27 cellular contexts compared by ENCODE assay signal in genomic region chr12:42815068-42815467, GRCh38.
"Had no signal": no experiment of that assay in that cellular context is flagged by ENCODE, and none has a peak within 500 bp of the region (broad histone marks: within the 10 kb centered on the region; RNA-seq: fewer than 3 reads in every experiment).

No MANE protein-coding gene starts in this region.

- H3K36me3 ChIP-seq: gastroesophageal sphincter, heart right ventricle, left lung, prostate gland, right atrium auricular region, thoracic aorta, tibial nerve, upper lobe of left lung had no signal

- H3K36me3 Mint-ChIP-seq: naive thymus-derived CD8-positive, alpha-beta T cell; stimulated activated effector memory CD8-positive, alpha-beta T cell treated with anti-CD3 and anti-CD28 coated beads, Interleukin-12 subunit alpha, Interleukin-12 subunit beta, amount 100 ng/mL, for 72 hours had no signal

- H3K4me3 Mint-ChIP-seq: endodermal cell; naive thymus-derived CD8-positive, alpha-beta T cell; nephron progenitor cell; stimulated activated effector memory CD8-positive, alpha-beta T cell treated with anti-CD3 and anti-CD28 coated beads, Interleukin-12 subunit alpha, Interleukin-12 subunit beta, amount 100 ng/mL, for 72 hours had no signal

- ATAC-seq: esophagus mucosa; gastroesophageal sphincter; heart right ventricle; left cardiac atrium; left lung; naive thymus-derived CD8-positive, alpha-beta T cell; sciatic nerve; stimulated activated effector memory CD8-positive, alpha-beta T cell treated with anti-CD3 and anti-CD28 coated beads, Interleukin-12 subunit alpha, Interleukin-12 subunit beta, amount 100 ng/mL, for 72 hours had no signal

- DNase-seq: effector CD8-positive, alpha-beta T cell; endodermal cell; foreskin fibroblast; glutamatergic neuron; heart right ventricle; hippocampal formation; left cardiac atrium; left lung; mesendoderm; midbrain; naive thymus-derived CD8-positive, alpha-beta T cell; nephron progenitor cell; stimulated activated CD4-positive, alpha-beta T cell treated with anti-CD3 and anti-CD28 coated beads, Interleukin-2, amount 100 ng/mL, for 24 hours; stimulated activated CD4-positive, alpha-beta T cell treated with anti-CD3 and anti-CD28 coated beads, Interleukin-4, amount 100 ng/mL, for 24 hours; stimulated activated naive CD4-positive, alpha-beta T cell treated with Interleukin-2 at 50 U/mL for 16 hours; substantia nigra; upper lobe of left lung had no signal

- H3K9me3 ChIP-seq: gastroesophageal sphincter, heart right ventricle, left lung, prostate gland, right atrium auricular region, thoracic aorta, tibial nerve, upper lobe of left lung had no signal

- H2AFZ ChIP-seq: parathyroid adenoma had no signal

- H3K27ac Mint-ChIP-seq: endodermal cell; naive thymus-derived CD8-positive, alpha-beta T cell; nephron progenitor cell; stimulated activated effector memory CD8-positive, alpha-beta T cell treated with anti-CD3 and anti-CD28 coated beads, Interleukin-12 subunit alpha, Interleukin-12 subunit beta, amount 100 ng/mL, for 72 hours had no signal

- H3K79me2 ChIP-seq: parathyroid adenoma had no signal

- H3K4me1 Mint-ChIP-seq: naive thymus-derived CD8-positive, alpha-beta T cell; stimulated activated effector memory CD8-positive, alpha-beta T cell treated with anti-CD3 and anti-CD28 coated beads, Interleukin-12 subunit alpha, Interleukin-12 subunit beta, amount 100 ng/mL, for 72 hours had no signal

- H3K9ac ChIP-seq: parathyroid adenoma had no signal

- H3K4me1 ChIP-seq: heart right ventricle, left lung, parathyroid adenoma, prostate gland, right atrium auricular region, tibial nerve, upper lobe of left lung had no signal

- H3K4me3 ChIP-seq: gastroesophageal sphincter, heart right ventricle, left lung, prostate gland, right atrium auricular region, thoracic aorta, tibial nerve, upper lobe of left lung had no signal

- H3K9me3 Mint-ChIP-seq: endodermal cell, nephron progenitor cell had no signal

- H3K27ac ChIP-seq: epithelial cell of prostate, gastroesophageal sphincter, heart right ventricle, left lung, parathyroid adenoma, prostate gland, right atrium auricular region, thoracic aorta, tibial nerve, upper lobe of left lung had no signal

- H3K27me3 ChIP-seq: gastroesophageal sphincter, heart right ventricle, left lung, right atrium auricular region, tibial nerve, upper lobe of left lung had no signal
